Comparison of ENCODE assay signal across 1 cellular context in genomic region chr4:41178372-41179085, GRCh38.
TF ChIP-seq lines count a peak whose summit lies in the region.

No MANE protein-coding gene starts in this region.

TF ChIP-seq in HCT116, 20 proteins besides CTCF, POLR2A, EP300 and RAD21 (continued from another document):
- TF ChIP-seq CEBPB (IDR thresholded peaks at IDR 0.05; ENCODE audit: low read depth) (no peak), TCF7L2 (IDR thresholded peaks at IDR 0.05; ENCODE audit: borderline replicate concordance, extremely low read depth, insufficient read depth, insufficient read length) (no peak), SIN3A (IDR thresholded peaks at IDR 0.05; ENCODE audit: low read depth) (no peak), SRF (IDR thresholded peaks at IDR 0.05; ENCODE audit: low read depth) (no peak), EZH2 (IDR thresholded peaks at IDR 0.05) (no peak), CBX3 (IDR thresholded peaks at IDR 0.05; ENCODE audit: low read depth) (no peak), MAX (IDR thresholded peaks at IDR 0.05) (no peak), ATF3 (IDR thresholded peaks at IDR 0.05) (no peak), POLR2AphosphoS5 (IDR thresholded peaks at IDR 0.05; ENCODE audit: low read depth, low read length) (no peak)
